1 cellular context compared by ENCODE assay signal in the genomic region with DNA sequence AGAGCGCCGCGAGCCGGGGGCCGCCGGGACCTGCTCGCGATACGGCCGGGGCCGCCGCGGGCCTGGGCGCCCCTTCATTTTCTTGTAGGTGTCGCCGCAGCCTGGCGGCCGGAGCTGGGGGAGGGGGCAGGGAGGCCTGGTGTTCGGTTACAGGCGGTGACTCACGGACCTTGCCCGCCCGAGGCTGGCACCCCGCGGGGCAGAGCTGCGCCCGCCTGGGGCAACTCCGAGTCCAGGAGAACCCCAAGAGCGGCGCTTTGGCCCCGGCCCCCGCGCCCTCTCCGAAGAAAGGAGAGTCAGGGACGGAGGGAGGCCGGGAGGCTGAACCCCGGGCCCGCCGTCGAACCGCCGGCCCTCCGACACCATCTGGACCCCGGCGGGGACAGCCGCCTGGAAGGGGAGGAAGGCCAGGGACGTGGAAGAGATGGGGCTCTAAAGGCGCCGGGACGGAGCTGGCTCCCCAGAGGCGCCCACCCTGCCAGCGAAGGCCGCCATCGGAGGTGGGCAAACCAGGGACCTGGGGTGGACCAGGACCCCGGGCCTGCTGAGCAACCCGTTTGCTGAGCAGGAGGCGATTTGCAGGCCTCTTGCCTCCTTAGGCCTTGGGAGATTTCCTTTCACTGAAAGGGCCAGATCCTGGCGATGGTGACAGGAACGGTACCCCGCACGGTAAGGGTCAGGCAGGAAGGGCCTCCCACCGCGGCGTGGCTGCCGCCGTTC.
TF ChIP-seq lines count a peak whose summit lies in the region.

No MANE protein-coding gene starts in this region.

TF ChIP-seq in HEK293, 187 proteins besides CTCF, POLR2A, EP300 and RAD21 (continued from another document and continues in another):
- TF ChIP-seq KLF9 (tag by site-specific recombination; IDR thresholded peaks at IDR 0.05; ENCODE audit: low read depth) (0 out of 2 replicates have a peak, but pooled peaks have one; percentile 18), ZNF311 (tag by site-specific recombination; IDR thresholded peaks at IDR 0.05; ENCODE audit: borderline replicate concordance) (no peak), ZNF571 (tag by site-specific recombination; IDR thresholded peaks at IDR 0.05) (no peak), ZNF366 (tag by site-specific recombination; conservative IDR thresholded peaks at IDR 0.05) (0 out of 2 replicates have a peak, but pooled peaks have one; percentile 12), HOXA7 (CRISPR knock-in tag; IDR thresholded peaks at IDR 0.05; ENCODE audit: borderline replicate concordance) (no peak), ZNF146 (tag by site-specific recombination; IDR thresholded peaks at IDR 0.05) (no peak), OVOL3 (tag by site-specific recombination; IDR thresholded peaks at IDR 0.05) (no peak), ZNF704 (tag by site-specific recombination; IDR thresholded peaks at IDR 0.05) (no peak), ZNF501 (tag by site-specific recombination; IDR thresholded peaks at IDR 0.05) (peak; percentile 55; the same call in 1 of the 2 replicates), ZBTB48 (tag by site-specific recombination; IDR thresholded peaks at IDR 0.05) (0 out of 2 replicates have a peak, but pooled peaks have one; percentile 16), ZNF629 (tag by site-specific recombination; IDR thresholded peaks at IDR 0.05) (peak; percentile 69), OSR2 (tag by site-specific recombination; IDR thresholded peaks at IDR 0.05) (no peak), ZNF549 (tag by site-specific recombination; IDR thresholded peaks at IDR 0.05) (no peak), ZNF19 (tag by site-specific recombination; IDR thresholded peaks at IDR 0.05; ENCODE audit: low read depth) (no peak), ZNF48 (tag by site-specific recombination; IDR thresholded peaks at IDR 0.05) (no peak), ZEB2 (tag by site-specific recombination; IDR thresholded peaks at IDR 0.05) (peak; percentile 86), ZNF248 (tag by site-specific recombination; IDR thresholded peaks at IDR 0.05) (no peak), ZNF518A (tag by site-specific recombination; conservative IDR thresholded peaks at IDR 0.05; ENCODE audit: low read depth) (no peak; the same call in 1 of the 2 replicates), GLI4 (tag by site-specific recombination; IDR thresholded peaks at IDR 0.05) (no peak), ZNF555 (tag by site-specific recombination; conservative IDR thresholded peaks at IDR 0.05) (no peak), HOXD13 (CRISPR knock-in tag; IDR thresholded peaks at IDR 0.05; ENCODE audit: borderline replicate concordance) (no peak), ZNF585B (tag by site-specific recombination; IDR thresholded peaks at IDR 0.05) (no peak), GLI2 (tag by site-specific recombination; IDR thresholded peaks at IDR 0.05; ENCODE audit: borderline replicate concordance, low read depth) (no peak), ZNF26 (tag by site-specific recombination; IDR thresholded peaks at IDR 0.05) (no peak)
- TF ChIP-seq, protein P1, sequence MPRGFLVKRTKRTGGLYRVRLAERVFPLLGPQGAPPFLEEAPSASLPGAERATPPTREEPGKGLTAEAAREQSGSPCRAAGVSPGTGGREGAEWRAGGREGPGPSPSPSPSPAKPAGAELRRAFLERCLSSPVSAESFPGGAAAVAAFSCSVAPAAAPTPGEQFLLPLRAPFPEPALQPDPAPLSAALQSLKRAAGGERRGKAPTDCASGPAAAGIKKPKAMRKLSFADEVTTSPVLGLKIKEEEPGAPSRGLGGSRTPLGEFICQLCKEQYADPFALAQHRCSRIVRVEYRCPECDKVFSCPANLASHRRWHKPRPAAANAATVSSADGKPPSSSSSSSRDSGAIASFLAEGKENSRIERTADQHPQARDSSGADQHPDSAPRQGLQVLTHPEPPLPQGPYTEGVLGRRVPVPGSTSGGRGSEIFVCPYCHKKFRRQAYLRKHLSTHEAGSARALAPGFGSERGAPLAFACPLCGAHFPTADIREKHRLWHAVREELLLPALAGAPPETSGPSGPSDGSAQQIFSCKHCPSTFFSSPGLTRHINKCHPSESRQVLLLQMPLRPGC (tag by site-specific recombination; IDR thresholded peaks at IDR 0.05): no peak
- TF ChIP-seq, protein P2, sequence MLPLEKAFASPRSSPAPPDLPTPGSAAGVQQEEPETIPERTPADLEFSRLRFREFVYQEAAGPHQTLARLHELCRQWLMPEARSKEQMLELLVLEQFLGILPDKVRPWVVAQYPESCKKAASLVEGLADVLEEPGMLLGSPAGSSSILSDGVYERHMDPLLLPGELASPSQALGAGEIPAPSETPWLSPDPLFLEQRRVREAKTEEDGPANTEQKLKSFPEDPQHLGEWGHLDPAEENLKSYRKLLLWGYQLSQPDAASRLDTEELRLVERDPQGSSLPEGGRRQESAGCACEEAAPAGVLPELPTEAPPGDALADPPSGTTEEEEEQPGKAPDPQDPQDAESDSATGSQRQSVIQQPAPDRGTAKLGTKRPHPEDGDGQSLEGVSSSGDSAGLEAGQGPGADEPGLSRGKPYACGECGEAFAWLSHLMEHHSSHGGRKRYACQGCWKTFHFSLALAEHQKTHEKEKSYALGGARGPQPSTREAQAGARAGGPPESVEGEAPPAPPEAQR (tag by site-specific recombination; IDR thresholded peaks at IDR 0.05): no peak
- TF ChIP-seq, protein P3, sequence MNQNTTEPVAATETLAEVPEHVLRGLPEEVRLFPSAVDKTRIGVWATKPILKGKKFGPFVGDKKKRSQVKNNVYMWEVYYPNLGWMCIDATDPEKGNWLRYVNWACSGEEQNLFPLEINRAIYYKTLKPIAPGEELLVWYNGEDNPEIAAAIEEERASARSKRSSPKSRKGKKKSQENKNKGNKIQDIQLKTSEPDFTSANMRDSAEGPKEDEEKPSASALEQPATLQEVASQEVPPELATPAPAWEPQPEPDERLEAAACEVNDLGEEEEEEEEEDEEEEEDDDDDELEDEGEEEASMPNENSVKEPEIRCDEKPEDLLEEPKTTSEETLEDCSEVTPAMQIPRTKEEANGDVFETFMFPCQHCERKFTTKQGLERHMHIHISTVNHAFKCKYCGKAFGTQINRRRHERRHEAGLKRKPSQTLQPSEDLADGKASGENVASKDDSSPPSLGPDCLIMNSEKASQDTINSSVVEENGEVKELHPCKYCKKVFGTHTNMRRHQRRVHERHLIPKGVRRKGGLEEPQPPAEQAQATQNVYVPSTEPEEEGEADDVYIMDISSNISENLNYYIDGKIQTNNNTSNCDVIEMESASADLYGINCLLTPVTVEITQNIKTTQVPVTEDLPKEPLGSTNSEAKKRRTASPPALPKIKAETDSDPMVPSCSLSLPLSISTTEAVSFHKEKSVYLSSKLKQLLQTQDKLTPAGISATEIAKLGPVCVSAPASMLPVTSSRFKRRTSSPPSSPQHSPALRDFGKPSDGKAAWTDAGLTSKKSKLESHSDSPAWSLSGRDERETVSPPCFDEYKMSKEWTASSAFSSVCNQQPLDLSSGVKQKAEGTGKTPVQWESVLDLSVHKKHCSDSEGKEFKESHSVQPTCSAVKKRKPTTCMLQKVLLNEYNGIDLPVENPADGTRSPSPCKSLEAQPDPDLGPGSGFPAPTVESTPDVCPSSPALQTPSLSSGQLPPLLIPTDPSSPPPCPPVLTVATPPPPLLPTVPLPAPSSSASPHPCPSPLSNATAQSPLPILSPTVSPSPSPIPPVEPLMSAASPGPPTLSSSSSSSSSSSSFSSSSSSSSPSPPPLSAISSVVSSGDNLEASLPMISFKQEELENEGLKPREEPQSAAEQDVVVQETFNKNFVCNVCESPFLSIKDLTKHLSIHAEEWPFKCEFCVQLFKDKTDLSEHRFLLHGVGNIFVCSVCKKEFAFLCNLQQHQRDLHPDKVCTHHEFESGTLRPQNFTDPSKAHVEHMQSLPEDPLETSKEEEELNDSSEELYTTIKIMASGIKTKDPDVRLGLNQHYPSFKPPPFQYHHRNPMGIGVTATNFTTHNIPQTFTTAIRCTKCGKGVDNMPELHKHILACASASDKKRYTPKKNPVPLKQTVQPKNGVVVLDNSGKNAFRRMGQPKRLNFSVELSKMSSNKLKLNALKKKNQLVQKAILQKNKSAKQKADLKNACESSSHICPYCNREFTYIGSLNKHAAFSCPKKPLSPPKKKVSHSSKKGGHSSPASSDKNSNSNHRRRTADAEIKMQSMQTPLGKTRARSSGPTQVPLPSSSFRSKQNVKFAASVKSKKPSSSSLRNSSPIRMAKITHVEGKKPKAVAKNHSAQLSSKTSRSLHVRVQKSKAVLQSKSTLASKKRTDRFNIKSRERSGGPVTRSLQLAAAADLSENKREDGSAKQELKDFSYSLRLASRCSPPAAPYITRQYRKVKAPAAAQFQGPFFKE (tag by site-specific recombination; IDR thresholded peaks at IDR 0.05; ENCODE audit: borderline replicate concordance): no peak
- TF ChIP-seq, protein P4, sequence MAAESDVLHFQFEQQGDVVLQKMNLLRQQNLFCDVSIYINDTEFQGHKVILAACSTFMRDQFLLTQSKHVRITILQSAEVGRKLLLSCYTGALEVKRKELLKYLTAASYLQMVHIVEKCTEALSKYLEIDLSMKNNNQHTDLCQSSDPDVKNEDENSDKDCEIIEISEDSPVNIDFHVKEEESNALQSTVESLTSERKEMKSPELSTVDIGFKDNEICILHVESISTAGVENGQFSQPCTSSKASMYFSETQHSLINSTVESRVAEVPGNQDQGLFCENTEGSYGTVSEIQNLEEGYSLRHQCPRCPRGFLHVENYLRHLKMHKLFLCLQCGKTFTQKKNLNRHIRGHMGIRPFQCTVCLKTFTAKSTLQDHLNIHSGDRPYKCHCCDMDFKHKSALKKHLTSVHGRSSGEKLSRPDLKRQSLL (tag by site-specific recombination; IDR thresholded peaks at IDR 0.05): no peak; the same call in 1 of the 2 replicates
- TF ChIP-seq, protein P5, sequence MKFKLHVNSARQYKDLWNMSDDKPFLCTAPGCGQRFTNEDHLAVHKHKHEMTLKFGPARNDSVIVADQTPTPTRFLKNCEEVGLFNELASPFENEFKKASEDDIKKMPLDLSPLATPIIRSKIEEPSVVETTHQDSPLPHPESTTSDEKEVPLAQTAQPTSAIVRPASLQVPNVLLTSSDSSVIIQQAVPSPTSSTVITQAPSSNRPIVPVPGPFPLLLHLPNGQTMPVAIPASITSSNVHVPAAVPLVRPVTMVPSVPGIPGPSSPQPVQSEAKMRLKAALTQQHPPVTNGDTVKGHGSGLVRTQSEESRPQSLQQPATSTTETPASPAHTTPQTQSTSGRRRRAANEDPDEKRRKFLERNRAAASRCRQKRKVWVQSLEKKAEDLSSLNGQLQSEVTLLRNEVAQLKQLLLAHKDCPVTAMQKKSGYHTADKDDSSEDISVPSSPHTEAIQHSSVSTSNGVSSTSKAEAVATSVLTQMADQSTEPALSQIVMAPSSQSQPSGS (tag by site-specific recombination; IDR thresholded peaks at IDR 0.05; ENCODE audit: low read depth): no peak
- TF ChIP-seq, protein P6, sequence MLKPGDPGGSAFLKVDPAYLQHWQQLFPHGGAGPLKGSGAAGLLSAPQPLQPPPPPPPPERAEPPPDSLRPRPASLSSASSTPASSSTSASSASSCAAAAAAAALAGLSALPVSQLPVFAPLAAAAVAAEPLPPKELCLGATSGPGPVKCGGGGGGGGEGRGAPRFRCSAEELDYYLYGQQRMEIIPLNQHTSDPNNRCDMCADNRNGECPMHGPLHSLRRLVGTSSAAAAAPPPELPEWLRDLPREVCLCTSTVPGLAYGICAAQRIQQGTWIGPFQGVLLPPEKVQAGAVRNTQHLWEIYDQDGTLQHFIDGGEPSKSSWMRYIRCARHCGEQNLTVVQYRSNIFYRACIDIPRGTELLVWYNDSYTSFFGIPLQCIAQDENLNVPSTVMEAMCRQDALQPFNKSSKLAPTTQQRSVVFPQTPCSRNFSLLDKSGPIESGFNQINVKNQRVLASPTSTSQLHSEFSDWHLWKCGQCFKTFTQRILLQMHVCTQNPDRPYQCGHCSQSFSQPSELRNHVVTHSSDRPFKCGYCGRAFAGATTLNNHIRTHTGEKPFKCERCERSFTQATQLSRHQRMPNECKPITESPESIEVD (tag by site-specific recombination; IDR thresholded peaks at IDR 0.05): no peak; the same call in 1 of the 2 replicates
